ENCODE assay signal across 1 cellular context in the genomic region with DNA sequence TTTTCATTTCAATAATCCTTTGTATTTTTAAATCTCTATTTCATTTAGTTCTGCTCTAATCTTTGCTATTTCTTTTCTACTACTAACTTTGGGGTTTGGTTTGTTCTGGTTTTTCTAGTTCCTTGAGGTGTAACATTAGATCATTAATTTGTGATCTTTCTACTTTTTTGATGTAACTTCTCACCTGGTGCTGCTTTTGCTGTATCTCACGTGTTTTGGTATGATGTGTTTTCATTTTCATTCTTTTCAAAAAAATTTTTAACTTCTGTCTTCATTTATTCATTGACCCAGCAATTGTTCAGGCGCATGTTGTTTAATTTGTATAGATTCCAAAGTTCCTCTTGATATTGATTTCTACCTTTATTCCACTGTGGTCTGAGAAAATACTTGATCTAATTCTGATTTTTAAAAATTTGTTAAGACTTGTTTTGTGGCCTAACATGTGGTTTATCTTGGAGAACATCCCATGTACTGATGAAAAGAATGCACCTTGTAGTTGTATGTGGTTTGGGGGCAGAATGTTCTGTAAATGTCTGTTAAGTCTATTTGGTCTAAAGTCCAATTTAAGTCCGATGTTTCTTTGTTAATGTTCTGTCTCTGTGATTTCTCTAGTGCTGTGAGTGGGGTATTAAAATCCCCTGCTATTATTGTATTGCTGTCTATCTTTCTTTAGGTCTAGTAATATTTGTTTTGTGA.
TF ChIP-seq lines count a peak whose summit lies in the region.

No MANE protein-coding gene starts in this region.

TF ChIP-seq in HCT116, 20 proteins besides CTCF, POLR2A, EP300 and RAD21:
- TF ChIP-seq EGR1 (IDR thresholded peaks at IDR 0.05; ENCODE audit: low read depth) = no peak
- no peak for TF ChIP-seq YY1 (IDR thresholded peaks at IDR 0.05; ENCODE audit: extremely low read depth, insufficient replicate concordance, low read depth, low read length)
- TF ChIP-seq, protein P1, sequence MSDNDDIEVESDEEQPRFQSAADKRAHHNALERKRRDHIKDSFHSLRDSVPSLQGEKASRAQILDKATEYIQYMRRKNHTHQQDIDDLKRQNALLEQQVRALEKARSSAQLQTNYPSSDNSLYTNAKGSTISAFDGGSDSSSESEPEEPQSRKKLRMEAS (IDR thresholded peaks at IDR 0.05) = no peak
- TF ChIP-seq, protein P2, sequence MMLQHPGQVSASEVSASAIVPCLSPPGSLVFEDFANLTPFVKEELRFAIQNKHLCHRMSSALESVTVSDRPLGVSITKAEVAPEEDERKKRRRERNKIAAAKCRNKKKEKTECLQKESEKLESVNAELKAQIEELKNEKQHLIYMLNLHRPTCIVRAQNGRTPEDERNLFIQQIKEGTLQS (IDR thresholded peaks at IDR 0.05) = no peak
- no peak for TF ChIP-seq CBX3 (IDR thresholded peaks at IDR 0.05; ENCODE audit: low read depth)
- TF ChIP-seq EZH2 (IDR thresholded peaks at IDR 0.05) = no peak
